9 cellular contexts compared by ENCODE assay signal in the genomic region with DNA sequence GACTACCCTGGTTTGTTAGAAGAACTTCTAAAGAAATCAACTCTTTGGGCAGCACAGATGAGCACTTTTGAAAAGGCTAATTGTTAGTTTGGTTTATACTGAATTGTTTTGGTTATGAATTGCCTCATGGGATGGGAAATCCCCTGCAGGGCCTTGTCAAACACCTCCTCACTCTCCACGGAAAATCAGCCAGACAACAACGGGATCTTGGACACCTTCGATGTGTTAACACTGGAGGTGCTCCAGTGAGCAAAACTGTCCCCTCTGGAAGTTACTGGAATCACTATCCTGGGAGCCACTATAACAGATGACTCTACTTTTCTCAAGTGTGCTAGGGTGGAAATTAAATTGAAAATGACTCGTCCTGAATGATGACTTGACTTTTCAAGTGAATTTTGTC. TPM values are rescaled to one million over a fixed set of nuclear protein-coding genes. Genes with fewer than 3 reads are reported as not detected.
A peak's percentile ranks its signal among the peaks of the same experiment; 100 is the strongest.
DNase-seq lines count a peak whose midpoint lies in the region; ATAC-seq lines count a peak whose summit lies in the region.
"Had no signal": no experiment of that assay in that cellular context is flagged by ENCODE, and none has a peak within 500 bp of the region (broad histone marks: within the 10 kb centered on the region; RNA-seq: fewer than 3 reads in every experiment).

No MANE protein-coding gene starts in this region.

- H3K27me3 Mint-ChIP-seq in activated T-helper 17 cell treated with anti-CD3 and anti-CD28 coated beads, Interleukin-2, amount 50 U/mL, for 72 hours = no peaks in the 10 kb centered on the region

- no peak overlapping the region for H3K4me3 Mint-ChIP-seq in activated T-helper 17 cell treated with anti-CD3 and anti-CD28 coated beads, Interleukin-2, amount 50 U/mL, for 72 hours

- ATAC-seq in HG02571 (IDR thresholded peaks at IDR 0.05; ENCODE audit: unreplicated experiment) (peak; percentile 42), HG02763 (IDR thresholded peaks at IDR 0.05; ENCODE audit: unreplicated experiment) (no peak)
- ATAC-seq in activated T-helper 17 cell treated with anti-CD3 and anti-CD28 coated beads, Interleukin-2, amount 50 U/mL, for 72 hours (replicated peaks) = peak; percentile 82

- peaks cover 33% of the 10 kb centered on the region for H3K36me3 Mint-ChIP-seq in activated T-helper 17 cell treated with anti-CD3 and anti-CD28 coated beads, Interleukin-2, amount 50 U/mL, for 72 hours (ENCODE audit: low read depth)

- peaks cover 18% of the 10 kb centered on the region for H3K4me1 Mint-ChIP-seq in activated T-helper 17 cell treated with anti-CD3 and anti-CD28 coated beads, Interleukin-2, amount 50 U/mL, for 72 hours

- H3K9me3 Mint-ChIP-seq in activated T-helper 17 cell treated with anti-CD3 and anti-CD28 coated beads, Interleukin-2, amount 50 U/mL, for 72 hours = no peaks in the 10 kb centered on the region

- H3K27ac Mint-ChIP-seq in activated T-helper 17 cell treated with anti-CD3 and anti-CD28 coated beads, Interleukin-2, amount 50 U/mL, for 72 hours = no peak overlapping the region

- DNase-seq in ELR (ENCODE audit: low read depth) = peak; percentile 53
- peak; percentile 64 for DNase-seq in kidney tubule cell (ENCODE audit: low spot score)
- DNase-seq in GM19238 (ENCODE audit: insufficient read length, low spot score) = no peak
- DNase-seq in NCI-H2107 (lab: John Stamatoyannopoulos, UW) = no peak
- no peak for DNase-seq in NCI-H146 (lab: John Stamatoyannopoulos, UW)
- DNase-seq: NCI-H1092 had no signal

RNA-seq across cellular contexts. Expression of gene CDK6, which starts 38.7 kb away (rescaled TPM):
- 100 to 1,000 TPM; 151 to 222 TPM for total RNA-seq in activated T-helper 17 cell treated with anti-CD3 and anti-CD28 coated beads, Interleukin-2, amount 50 U/mL, for 72 hours

Comparison
In these comparisons a context has a peak if more than half of its experiments do, and no peak if none do; other contexts are left out.
1. DNase-seq: peak in ELR (single experiment) and kidney tubule cell (single experiment); none in GM19238 (single experiment), NCI-H2107 (single experiment) and NCI-H146 (single experiment).